Comparison of ENCODE assay signal across 9 cellular contexts in the genomic region with DNA sequence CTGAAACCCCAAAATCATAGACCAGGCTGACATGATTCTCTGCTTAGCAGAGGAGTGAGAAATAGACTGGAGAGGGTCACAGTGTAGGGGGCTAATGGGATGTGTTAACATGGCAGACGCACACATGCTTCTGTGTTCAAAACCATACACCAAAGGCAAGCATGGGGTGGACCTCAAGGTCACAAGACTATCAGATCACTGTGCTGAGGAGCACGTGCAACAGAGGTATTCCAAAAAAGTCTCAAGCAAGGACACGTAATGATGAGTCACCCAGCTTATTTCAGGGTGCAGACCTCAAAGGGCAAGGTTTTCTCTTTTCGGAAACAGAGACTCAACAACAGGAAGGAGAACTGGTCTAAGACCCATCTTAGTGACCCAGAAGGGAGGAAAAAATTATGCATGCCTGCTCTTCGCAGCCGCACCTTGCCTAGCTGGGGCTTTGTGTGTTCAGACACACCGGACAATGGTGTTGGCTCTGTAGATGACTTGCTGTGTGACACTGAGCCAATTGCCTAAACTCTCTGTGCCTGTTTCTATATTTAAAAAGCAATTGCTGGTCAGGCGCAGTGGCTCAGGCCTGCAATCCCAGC. TPM values are rescaled to one million over a fixed set of nuclear protein-coding genes. Genes with fewer than 3 reads are reported as not detected.
A peak's percentile ranks its signal among the peaks of the same experiment; 100 is the strongest.
DNase-seq lines count a peak whose midpoint lies in the region; ATAC-seq and TF ChIP-seq lines count a peak whose summit lies in the region.
"Had no signal": no experiment of that assay in that cellular context is flagged by ENCODE, and none has a peak within 500 bp of the region (broad histone marks: within the 10 kb centered on the region; RNA-seq: fewer than 3 reads in every experiment).

No MANE protein-coding gene starts in this region.

- no peak overlapping the region for H3K4me2 ChIP-seq in neural progenitor cell

- peak overlapping the region; percentile 90 for H3K27ac Mint-ChIP-seq in activated T-cell treated with anti-CD3 and anti-CD28 coated beads, Interleukin-2, amount 50 U/mL, for 24 hours
- peak overlapping the region; percentile 24 for H3K27ac Mint-ChIP-seq in neural progenitor cell

- DNase-seq in AG08396 (ENCODE audit: low spot score): peak; percentile 59
- peak; percentile 22 for DNase-seq in NAMALWA (ENCODE audit: low spot score)
- peak; percentile 60 for DNase-seq in activated T-cell treated with anti-CD3 and anti-CD28 coated beads, Interleukin-2, amount 50 U/mL, for 24 hours
- DNase-seq in neural progenitor cell (ENCODE audit: low spot score): no peak
- DNase-seq in aorta: no peak
- no peak for DNase-seq in 8988T
- no peak for DNase-seq in NCI-H526 (lab: John Stamatoyannopoulos, UW)

- ATAC-seq in GM21447 (IDR thresholded peaks at IDR 0.05; ENCODE audit: unreplicated experiment) (peak; percentile 76), aorta (ENCODE audit: low FRiP score) (no peak)

- no peaks in the 10 kb centered on the region for H3K27me3 Mint-ChIP-seq in activated T-cell treated with anti-CD3 and anti-CD28 coated beads, Interleukin-2, amount 50 U/mL, for 24 hours
- H3K27me3 Mint-ChIP-seq in neural progenitor cell (ENCODE audit: insufficient read depth, low read depth): no peaks in the 10 kb centered on the region

- no peak overlapping the region for H3K9ac ChIP-seq in neural progenitor cell

- no peaks in the 10 kb centered on the region for H4K20me1 ChIP-seq in neural progenitor cell (ENCODE audit: low read depth)

- no peaks in the 10 kb centered on the region for H3K36me3 Mint-ChIP-seq in activated T-cell treated with anti-CD3 and anti-CD28 coated beads, Interleukin-2, amount 50 U/mL, for 24 hours (ENCODE audit: low read depth)
- no peaks in the 10 kb centered on the region for H3K36me3 Mint-ChIP-seq in neural progenitor cell

- H3K27ac ChIP-seq in neural progenitor cell (no peak overlapping the region), aorta (ENCODE audit: low read depth in 1 of 2, low read length in 2 of 2) (no peak overlapping the region)
- H3K27ac ChIP-seq: cardiac muscle cell had no signal

- peak overlapping the region; percentile 15 for H3K4me3 Mint-ChIP-seq in activated T-cell treated with anti-CD3 and anti-CD28 coated beads, Interleukin-2, amount 50 U/mL, for 24 hours
- H3K4me3 Mint-ChIP-seq in neural progenitor cell: no peak overlapping the region

- H3K4me1 ChIP-seq in neural progenitor cell (peaks cover 4% of the 10 kb centered on the region), aorta (ENCODE audit: control insufficient read depth in 1 of 2, insufficient read depth in 2 of 2, low read length in 2 of 2) (no peaks in the 10 kb centered on the region)

- no peak overlapping the region for H3K4me3 ChIP-seq in neural progenitor cell
- no peak overlapping the region for H3K4me3 ChIP-seq in aorta (ENCODE audit: low read length in 2 of 2)
- H3K4me3 ChIP-seq: cardiac muscle cell had no signal

- TF ChIP-seq CTCF in neural progenitor cell (IDR thresholded peaks at IDR 0.05): no peak

- H2AFZ ChIP-seq in neural progenitor cell (replicated peaks): no peak overlapping the region

- no peaks in the 10 kb centered on the region for H3K79me2 ChIP-seq in neural progenitor cell (ENCODE audit: low read depth)

- H3K9me3 ChIP-seq in neural progenitor cell (ENCODE audit: low read depth) (no peaks in the 10 kb centered on the region), aorta (ENCODE audit: control insufficient read depth, low read length) (no peaks in the 10 kb centered on the region)

- no peaks in the 10 kb centered on the region for H3K27me3 ChIP-seq in neural progenitor cell
- no peaks in the 10 kb centered on the region for H3K27me3 ChIP-seq in aorta (ENCODE audit: control insufficient read depth in 1 of 2, insufficient read depth in 2 of 2, low read length in 1 of 2)
- H3K27me3 ChIP-seq: cardiac muscle cell had no signal

- H3K36me3 ChIP-seq in neural progenitor cell (no peaks in the 10 kb centered on the region), aorta (ENCODE audit: control insufficient read depth in 1 of 2, insufficient read depth in 2 of 2, low read length in 1 of 2) (no peaks in the 10 kb centered on the region)
- H3K36me3 ChIP-seq: cardiac muscle cell had no signal

- WGBS in aorta, 2 donors: 85 to 90% methylated on average over 8 of the region's 8 CpGs

- H3K9me3 Mint-ChIP-seq in activated T-cell treated with anti-CD3 and anti-CD28 coated beads, Interleukin-2, amount 50 U/mL, for 24 hours: peaks cover 4% of the 10 kb centered on the region
- no peaks in the 10 kb centered on the region for H3K9me3 Mint-ChIP-seq in neural progenitor cell

- intact Hi-C loops in aorta (cut with DNase I): loop anchor here in 1 of 2 donors (5.0 kb wide), 1 partner anchor 52 kb away; no protein-coding TSS in a partner anchor

- peaks cover 40% of the 10 kb centered on the region for H3K4me1 Mint-ChIP-seq in activated T-cell treated with anti-CD3 and anti-CD28 coated beads, Interleukin-2, amount 50 U/mL, for 24 hours (ENCODE audit: low read depth)
- peaks cover 15% of the 10 kb centered on the region for H3K4me1 Mint-ChIP-seq in neural progenitor cell

- no peaks in the 10 kb centered on the region for H3F3A ChIP-seq in neural progenitor cell (ENCODE audit: low read depth)

RNA-seq across cellular contexts. Expression of a gene that starts 20.3 kb away (rescaled TPM):
- total RNA-seq in neural progenitor cell (ENCODE audit: low replicate concordance): 1.1 and 6.6 TPM in 2 replicates
- total RNA-seq in aorta: 1 to 10 TPM; 3.8 to 4.0 TPM
- 1 to 10 TPM; 1.5 to 3.4 TPM for polyA plus RNA-seq in aorta

Comparison
In these comparisons a context has a peak if more than half of its experiments do, and no peak if none do; other contexts are left out.
1. DNase-seq: peak in AG08396 (single experiment), NAMALWA (single experiment) and activated T-cell treated with anti-CD3 and anti-CD28 coated beads, Interleukin-2, amount 50 U/mL, for 24 hours (single experiment); none in neural progenitor cell (single experiment), aorta (0 of 2), 8988T (single experiment) and NCI-H526 (0 of 2).